ENCODE assay signal across 17 cellular contexts in the genomic region with DNA sequence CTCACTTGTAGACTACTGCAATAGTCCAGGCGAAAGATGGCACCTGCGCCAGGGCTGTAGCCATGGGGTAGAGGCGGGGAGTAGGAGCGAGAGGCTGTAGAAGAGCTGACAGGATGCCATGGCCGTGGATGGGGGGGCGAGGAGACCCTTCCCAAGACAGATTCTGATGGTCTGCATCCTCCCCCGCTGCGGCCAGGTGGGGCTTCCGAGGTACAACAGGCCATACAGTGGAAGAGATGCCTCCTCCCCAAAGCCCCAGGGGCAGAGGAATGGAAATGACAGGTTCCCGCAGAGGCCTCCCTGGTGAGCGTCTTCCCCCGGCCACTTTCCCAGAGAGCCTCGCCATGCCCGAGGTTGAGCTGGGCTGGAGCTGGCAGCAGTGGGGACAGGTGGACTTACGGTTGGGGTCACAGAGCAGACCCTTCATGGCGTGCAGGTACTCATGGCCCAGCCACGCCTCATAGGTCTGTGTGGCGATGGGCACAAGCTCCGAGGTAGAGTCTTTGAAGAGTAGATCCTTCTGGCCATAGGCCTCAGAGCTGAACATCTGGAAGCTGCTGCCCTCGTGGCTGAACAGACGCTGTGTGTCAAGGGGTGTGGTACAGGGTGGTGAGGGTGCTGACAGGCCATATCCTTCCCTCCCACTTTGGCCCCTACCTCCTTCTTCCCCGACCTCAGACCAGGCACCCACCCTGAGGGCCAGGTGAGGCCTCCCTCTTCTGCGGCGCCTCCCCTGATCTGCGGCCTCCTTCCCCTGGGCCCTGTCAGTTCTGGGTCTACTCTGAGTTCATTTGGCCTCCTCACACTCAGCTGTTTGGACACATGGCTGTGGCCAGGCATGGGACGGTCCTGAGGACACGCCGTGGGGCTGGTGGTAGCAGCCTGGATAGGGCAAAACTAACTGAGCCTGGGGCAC.
"Had no signal": no experiment of that assay in that cellular context is flagged by ENCODE, and none has a peak within 500 bp of the region (broad histone marks: within the 10 kb centered on the region; RNA-seq: fewer than 3 reads in every experiment).

No MANE protein-coding gene starts in this region.

- H3K27me3 Mint-ChIP-seq: activated CD8-positive, alpha-beta T cell treated with anti-CD3 and anti-CD28 coated beads for 36 hours had no signal

- H3K36me3 Mint-ChIP-seq: type B pancreatic cell had no signal

- H3K27ac ChIP-seq: coronary artery had no signal

- H3K9me3 Mint-ChIP-seq: activated CD8-positive, alpha-beta T cell treated with anti-CD3 and anti-CD28 coated beads for 36 hours; activated T-cell treated with anti-CD3 and anti-CD28 coated beads, Interleukin-2, amount 50 U/mL, for 72 hours; nephron; T-helper 2 cell treated with Interferon-gamma antibody and Interleukin-4, amounts not matched to agents 5 μg/mL and 100 μg/mL, for 36 hours; type B pancreatic cell had no signal

- H3K27ac Mint-ChIP-seq: activated CD8-positive, alpha-beta T cell treated with anti-CD3 and anti-CD28 coated beads for 36 hours; activated T-cell treated with anti-CD3 and anti-CD28 coated beads, Interleukin-2, amount 50 U/mL, for 72 hours; nephron; T-helper 2 cell treated with Interferon-gamma antibody and Interleukin-4, amounts not matched to agents 5 μg/mL and 100 μg/mL, for 36 hours; type B pancreatic cell had no signal

- ATAC-seq: activated CD8-positive, alpha-beta T cell treated with anti-CD3 and anti-CD28 coated beads for 36 hours; activated T-cell treated with anti-CD3 and anti-CD28 coated beads, Interleukin-2, amount 50 U/mL, for 72 hours; left colon; mucosa of descending colon had no signal

- H3K4me3 Mint-ChIP-seq: activated CD8-positive, alpha-beta T cell treated with anti-CD3 and anti-CD28 coated beads for 36 hours; activated T-cell treated with anti-CD3 and anti-CD28 coated beads, Interleukin-2, amount 50 U/mL, for 72 hours; nephron; T-helper 2 cell treated with Interferon-gamma antibody and Interleukin-4, amounts not matched to agents 5 μg/mL and 100 μg/mL, for 36 hours; type B pancreatic cell had no signal

- DNase-seq: activated CD4-positive, alpha-beta T cell treated with anti-CD3 and anti-CD28 coated beads for 1 hour; activated CD8-positive, alpha-beta memory T cell treated with anti-CD3 and anti-CD28 coated beads, Interleukin-2, amount 50 U/mL, for 4 hours; activated CD8-positive, alpha-beta T cell treated with anti-CD3 and anti-CD28 coated beads for 36 hours; activated naive CD4-positive, alpha-beta T cell; activated T-cell treated with anti-CD3 and anti-CD28 coated beads, Interleukin-2, amount 50 U/mL, for 72 hours; caudate nucleus; effector CD4-positive, alpha-beta T cell; foreskin melanocyte; head of caudate nucleus; left colon; mammary epithelial cell; substantia nigra had no signal

- H3K4me3 ChIP-seq: coronary artery, mucosa of descending colon had no signal

- H3K9me3 ChIP-seq: mucosa of descending colon had no signal
